ENCODE assay signal across 8 cellular contexts in genomic region chr4:102620697-102621497, GRCh38.
DNase-seq lines count a peak whose midpoint lies in the region; ATAC-seq and TF ChIP-seq lines count a peak whose summit lies in the region.

No MANE protein-coding gene starts in this region.

- BruUV-seq in Caco-2 (replicated peaks; lab: Mats Ljungman, UMichigan), result TSS peak; percentile 68

- H3K4me1 Mint-ChIP-seq in Caco-2 (ENCODE audit: low read depth, unreplicated experiment), result peaks cover 39% of the 10 kb centered on the region
- peaks cover 11% of the 10 kb centered on the region for H3K4me1 Mint-ChIP-seq in memory B cell

- H3K27me3 Mint-ChIP-seq in Caco-2 (ENCODE audit: insufficient read depth, unreplicated experiment), result no peaks in the 10 kb centered on the region
- no peaks in the 10 kb centered on the region for H3K27me3 Mint-ChIP-seq in memory B cell

- H3K4me3 Mint-ChIP-seq in Caco-2 (ENCODE audit: unreplicated experiment), result peak overlapping the region; percentile 73
- H3K4me3 Mint-ChIP-seq in memory B cell, result no peak overlapping the region

- H3K9me3 Mint-ChIP-seq in Caco-2 (ENCODE audit: unreplicated experiment), result no peaks in the 10 kb centered on the region
- H3K9me3 Mint-ChIP-seq in memory B cell, result no peaks in the 10 kb centered on the region

- H3K4me3 ChIP-seq in Caco-2 (ENCODE audit: low read depth, low read length) (peak overlapping the region; percentile 30), dorsolateral prefrontal cortex (peak overlapping the region in 30 of 59 donors; percentile 1 to 48 (median 22))

- POLR2A ChIA-PET in Caco-2 (lab: Charles Lee), result interaction anchor here (0.5 to 1.5 kb wide), 6 partner anchors 11 to 399 kb away, joined by 3 to 14 read pairs (median 4); partner anchors contain the start of genes CISD2, SLC9B1 and UBE2D3

- H3K4me1 ChIP-seq in Caco-2, result peaks cover 28% of the 10 kb centered on the region

- CTCF ChIA-PET in Caco-2 (lab: Charles Lee), result interaction anchor here (0.6 to 1.7 kb wide), 27 partner anchors 9 to 478 kb away, joined by 3 to 15 read pairs (median 4); partner anchors contain the start of genes BDH2, MANBA, SLC9B1 and UBE2D3

- H3K27ac Mint-ChIP-seq in Caco-2 (ENCODE audit: unreplicated experiment), result peak overlapping the region; percentile 87
- no peak overlapping the region for H3K27ac Mint-ChIP-seq in memory B cell

- H3K27ac ChIP-seq in dorsolateral prefrontal cortex, result peak overlapping the region in 52 of 59 donors; percentile 3 to 85 (median 66)

- ATAC-seq in GM18867 (IDR thresholded peaks at IDR 0.05; ENCODE audit: unreplicated experiment), result peak; percentile 54
- peak; percentile 55 for ATAC-seq in memory B cell (ENCODE audit: low read depth)
- ATAC-seq in HG02981 (IDR thresholded peaks at IDR 0.05; ENCODE audit: unreplicated experiment), result no peak

- no peaks in the 10 kb centered on the region for H3K27me3 ChIP-seq in Caco-2 (replicated peaks; ENCODE audit: control insufficient read depth, insufficient read depth, low read length)
- no peaks in the 10 kb centered on the region for H3K27me3 ChIP-seq in dorsolateral prefrontal cortex

- H3K36me3 ChIP-seq in Caco-2 (ENCODE audit: control insufficient read depth, insufficient read depth, low read length), result no peaks in the 10 kb centered on the region

- peak; percentile 60 for TF ChIP-seq CTCF in Caco-2 (IDR thresholded peaks at IDR 0.05; ENCODE audit: insufficient read depth in 1 of 2, low read depth in 1 of 2, low read length in 1 of 2, severe bottlenecking in 1 of 2, unreplicated experiment in 1 of 2)
- peak in 55 of 56 donors; percentile 52 to 86 (median 74) for TF ChIP-seq CTCF in dorsolateral prefrontal cortex (IDR thresholded peaks at IDR 0.05 in 54 of 56, conservative IDR thresholded peaks at IDR 0.05 in 2 of 56; ENCODE audit: low read depth in 1 of 56, partially characterized antibody in 56 of 56)

- H3K9me3 ChIP-seq in Caco-2, result no peaks in the 10 kb centered on the region

- H3K36me3 Mint-ChIP-seq in Caco-2 (ENCODE audit: insufficient read depth, unreplicated experiment), result peaks cover 9% of the 10 kb centered on the region
- peaks cover 11% of the 10 kb centered on the region for H3K36me3 Mint-ChIP-seq in memory B cell

- DNase-seq in Caco-2, result peak; percentile 74 to 81
- DNase-seq in HT1080 (ENCODE audit: low read depth), result peak; percentile 91
- peak; percentile 57 for DNase-seq in RPMI8226
- peak in 3 of 10 donors; percentile 34 to 60 (median 50) for DNase-seq in dorsolateral prefrontal cortex
- DNase-seq in memory B cell (ENCODE audit: low spot score in 2 of 2), result no peak
- DNase-seq in activated effector memory CD4-positive, alpha-beta T cell treated with Interleukin-2 at 50 U/mL for 16 hours, result no peak

- intact Hi-C loops in Caco-2 (cut with micrococcal nuclease; ENCODE audit: unreplicated experiment), result loop anchor here (1.0 to 10.0 kb wide), 11 partner anchors 54 to 478 kb away; partner anchors contain the start of genes BDH2, CISD2 and SLC39A8
- intact Hi-C loops in dorsolateral prefrontal cortex (cut with DNase I), result loop anchor here (5.0 to 10.0 kb wide), 6 partner anchors 141 to 476 kb away; partner anchors contain the start of genes BDH2 (in 2 of the 2), UBE2D3 (in 2 of the 2) and MANBA (in 1 of the 2)

Comparison
In these comparisons a context has a peak if more than half of its experiments do, and no peak if none do; other contexts are left out.
1. DNase-seq: peak in Caco-2 (2 of 2), HT1080 (single experiment) and RPMI8226 (single experiment); none in memory B cell (0 of 2) and activated effector memory CD4-positive, alpha-beta T cell treated with Interleukin-2 at 50 U/mL for 16 hours (single experiment).